In genomic region chr7:6889252-6889812, GRCh38 we compare ENCODE assay signal across 14 cellular contexts.
DNase-seq lines count a peak whose midpoint lies in the region; FAIRE-seq and TF ChIP-seq lines count a peak whose summit lies in the region.
"Had no signal": no experiment of that assay in that cellular context is flagged by ENCODE, and none has a peak within 500 bp of the region (broad histone marks: within the 10 kb centered on the region; RNA-seq: fewer than 3 reads in every experiment).

No MANE protein-coding gene starts in this region.

- peaks cover 6 to 7% of the 10 kb centered on the region in 2 experiments; a peak in 4 of 5 replicates for H3K9me3 Mint-ChIP-seq in H9
- H3K9me3 Mint-ChIP-seq: CD8-positive, alpha-beta memory T cell had no signal

- peak overlapping the region in 7 of 11 experiments; percentile 49 to 97 (median 77); a peak in 13 of 22 replicates for H3K27ac ChIP-seq in BLaER1 treated with 17β-estradiol and CSF1 and Interleukin-3, amounts not matched to agents 10 nM and 100 nM
- no peak overlapping the region for H3K27ac ChIP-seq in H9 (ENCODE audit: insufficient read length, low read depth, low read length)
- no peak overlapping the region for H3K27ac ChIP-seq in H1 (ENCODE audit: low read depth, low read length)
- no peak overlapping the region for H3K27ac ChIP-seq in trophoblast cell (ENCODE audit: low read depth, low read length)
- no peak overlapping the region for H3K27ac ChIP-seq in effector memory CD4-positive, alpha-beta T cell (ENCODE audit: insufficient read depth, low read length, poor library complexity, severe bottlenecking)

- H3K79me1 ChIP-seq in H9 (ENCODE audit: insufficient read depth, low read depth, low read length, poor library complexity, severe bottlenecking) (no peaks in the 10 kb centered on the region), H1 (ENCODE audit: low read depth, low read length) (no peaks in the 10 kb centered on the region), trophoblast cell (ENCODE audit: low read length) (no peaks in the 10 kb centered on the region)

- no peak for TF ChIP-seq POLR2A in H1 (IDR thresholded peaks at IDR 0.05; ENCODE audit: control extremely low read depth in 1 of 2, low read depth in 2 of 2, low read length in 2 of 2)

- H4K12ac ChIP-seq in trophoblast cell (ENCODE audit: low read depth, low read length) = no peak overlapping the region

- H3K4me1 ChIP-seq in BLaER1 treated with 17β-estradiol and CSF1 and Interleukin-3, amounts not matched to agents 10 nM and 100 nM = peaks cover 19 to 75% (median 62%) of the 10 kb centered on the region in 10 experiments
- H3K4me1 ChIP-seq in H9 (ENCODE audit: insufficient read depth, low read length) (no peaks in the 10 kb centered on the region), H1 (replicated peaks in 1 of 4; ENCODE audit: control insufficient read depth in 3 of 4, insufficient read depth in 4 of 4, low read length in 3 of 4) (no peaks in the 10 kb centered on the region), trophoblast cell (ENCODE audit: control insufficient read depth in 1 of 2, insufficient read depth in 2 of 2, low read length in 2 of 2) (no peaks in the 10 kb centered on the region)
- no peaks in the 10 kb centered on the region for H3K4me1 ChIP-seq in effector memory CD4-positive, alpha-beta T cell (ENCODE audit: control insufficient read depth, insufficient read depth, low read length, poor library complexity, severe bottlenecking)
- H3K4me1 ChIP-seq: BE2C, Caco-2 had no signal

- no peak overlapping the region for H2AFZ ChIP-seq in H9 (ENCODE audit: low read length)
- no peak overlapping the region for H2AFZ ChIP-seq in H1 (ENCODE audit: low read length)
- H2AFZ ChIP-seq in trophoblast cell (ENCODE audit: insufficient read depth, low read length, poor library complexity) = no peak overlapping the region

- H3K23me2 ChIP-seq in H9 (ENCODE audit: insufficient read length, low read depth, low read length, poor library complexity, severe bottlenecking) (no peaks in the 10 kb centered on the region), H1 (ENCODE audit: low read depth, low read length) (peaks cover 3% of the 10 kb centered on the region; the same call in 1 of the 2 replicates)

- H2AK5ac ChIP-seq in H9 (ENCODE audit: insufficient read length, low read length) (no peak overlapping the region), H1 (ENCODE audit: low read depth, low read length) (0 out of 2 replicates have a peak overlapping the region, but pooled peaks have one; percentile 75), trophoblast cell (ENCODE audit: low read length) (no peak overlapping the region)

- H3K23ac ChIP-seq in H9 (ENCODE audit: insufficient read length, low read depth, low read length) (no peak overlapping the region), H1 (ENCODE audit: insufficient read length) (no peak overlapping the region), trophoblast cell (ENCODE audit: low read length) (peak overlapping the region; percentile 34)

- H3K36me3 Mint-ChIP-seq in H9 (ENCODE audit: insufficient read depth in 1 of 3, low read depth in 3 of 3) = peaks cover 0 to 1% (median 0%) of the 10 kb centered on the region in 3 experiments; a peak in 1 of 7 replicates
- H3K36me3 Mint-ChIP-seq: CD8-positive, alpha-beta memory T cell had no signal

- H2BK120ac ChIP-seq in H9 (ENCODE audit: low read depth, low read length, poor library complexity, severe bottlenecking) (no peak overlapping the region), H1 (replicated peaks; ENCODE audit: low read depth, low read length) (no peak overlapping the region), trophoblast cell (ENCODE audit: insufficient read depth, low read length, poor library complexity) (no peak overlapping the region)

- DNase-seq in H9 = no peak
- DNase-seq in H1 (ENCODE audit: low read depth in 1 of 2, low spot score in 2 of 2) = no peak
- no peak for DNase-seq in trophoblast cell
- no peak for DNase-seq in effector memory CD4-positive, alpha-beta T cell
- no peak for DNase-seq in NCI-H2029 (lab: John Stamatoyannopoulos, UW)
- no peak for DNase-seq in retina
- DNase-seq: BE2C; Caco-2; CD8-positive, alpha-beta memory T cell; DND-41; GDM1; KBM-7 had no signal

- no peaks in the 10 kb centered on the region; the same call in 1 of the 2 replicates for H3K79me2 ChIP-seq in H9 (ENCODE audit: insufficient read depth, low read length)
- H3K79me2 ChIP-seq in H1 (ENCODE audit: control insufficient read depth in 1 of 2, insufficient read depth in 2 of 2, low read length in 2 of 2) = 0 out of 4 replicates have a peak, but pooled peaks cover 0 to 3% of the 10 kb centered on the region in 2 experiments
- H3K79me2 ChIP-seq in trophoblast cell (ENCODE audit: control insufficient read depth, insufficient read depth, low read length, poor library complexity) = no peaks in the 10 kb centered on the region

- H4K5ac ChIP-seq in H9 (ENCODE audit: insufficient read length, low read depth, low read length) = peak overlapping the region; percentile 15
- H4K5ac ChIP-seq in H1 (ENCODE audit: insufficient read length, low read depth, low read length) = no peak overlapping the region

- H2BK15ac ChIP-seq in H9 (ENCODE audit: low read depth, low read length) = no peak overlapping the region
- 0 out of 2 replicates have a peak overlapping the region, but pooled peaks have one; percentile 24 for H2BK15ac ChIP-seq in H1 (ENCODE audit: low read length)

- no peak for TF ChIP-seq EP300 in H1 (IDR thresholded peaks at IDR 0.05; ENCODE audit: borderline replicate concordance in 1 of 2, low read depth in 2 of 2, low read length in 2 of 2)

- H2BK5ac ChIP-seq in H9 (ENCODE audit: insufficient read length, low read length) (no peak overlapping the region), H1 (ENCODE audit: low read depth, low read length) (0 out of 2 replicates have a peak overlapping the region, but pooled peaks have one; percentile 24), trophoblast cell (ENCODE audit: low read depth, low read length, poor library complexity) (no peak overlapping the region)

- CTCF ChIA-PET in H1 (lab: Charles Lee; ENCODE audit: partially characterized antibody) = no interaction called here

- peaks cover 0 to 21% (median 10%) of the 10 kb centered on the region in 11 experiments; a peak in 11 of 22 replicates for H3K9me3 ChIP-seq in BLaER1 treated with 17β-estradiol and CSF1 and Interleukin-3, amounts not matched to agents 10 nM and 100 nM (replicated peaks in 1 of 11)
- H3K9me3 ChIP-seq in H9 (ENCODE audit: control insufficient read depth, low read depth, low read length) (no peaks in the 10 kb centered on the region), H1 (ENCODE audit: insufficient read depth in 2 of 2, low read depth in 1 of 2, low read length in 1 of 2) (no peaks in the 10 kb centered on the region), trophoblast cell (ENCODE audit: insufficient read depth, low read depth, low read length) (peaks cover 6% of the 10 kb centered on the region)
- no peaks in the 10 kb centered on the region for H3K9me3 ChIP-seq in effector memory CD4-positive, alpha-beta T cell (ENCODE audit: control insufficient read depth, low read length)
- H3K9me3 ChIP-seq: BE2C, Caco-2 had no signal

- no peak for TF ChIP-seq RAD21 in H1 (IDR thresholded peaks at IDR 0.05 in 1 of 2, conservative IDR thresholded peaks at IDR 0.05 in 1 of 2; ENCODE audit: low read depth in 2 of 2, low read length in 2 of 2)

- H3K27ac Mint-ChIP-seq in H9 = peak overlapping the region in 1 of 3 experiments; percentile 29; a peak in 1 of 7 replicates
- H3K27ac Mint-ChIP-seq: CD8-positive, alpha-beta memory T cell had no signal

- FAIRE-seq in H1 (lab: Jason Lieb, UNC) = no peak
- FAIRE-seq: A204.1 had no signal

- POLR2A ChIA-PET in H1 (lab: Charles Lee; ENCODE audit: partially characterized antibody) = no interaction called here

- H3T11ph ChIP-seq in H9 (ENCODE audit: low read length) = no peak overlapping the region

- H2BK12ac ChIP-seq in H9 (ENCODE audit: insufficient read length, low read depth, low read length) = no peak overlapping the region
- H2BK12ac ChIP-seq in H1 (ENCODE audit: low read depth, low read length) = peak overlapping the region; percentile 80; the same call in 1 of the 2 replicates
- H2BK12ac ChIP-seq in trophoblast cell (ENCODE audit: low read length) = no peak overlapping the region

- H3K27me3 Mint-ChIP-seq in H9 (ENCODE audit: low read depth) = peaks cover 5% of the 10 kb centered on the region; the same call in 1 of the 2 replicates

- no peaks in the 10 kb centered on the region for H4K20me1 ChIP-seq in BLaER1 treated with 17β-estradiol and CSF1 and Interleukin-3, amounts not matched to agents 10 nM and 100 nM
- no peaks in the 10 kb centered on the region for H4K20me1 ChIP-seq in H9 (ENCODE audit: control insufficient read depth, insufficient read depth, insufficient read length)
- H4K20me1 ChIP-seq in H1 (replicated peaks in 1 of 2; ENCODE audit: control insufficient read depth in 1 of 2, insufficient read depth in 2 of 2, low read length in 2 of 2) = peaks cover 0 to 4% of the 10 kb centered on the region in 2 experiments

- TF ChIP-seq CTCF in H9 (conservative IDR thresholded peaks at IDR 0.05) (no peak), H1 (IDR thresholded peaks at IDR 0.05; ENCODE audit: control extremely low read depth in 1 of 3, insufficient read depth in 1 of 3, low read depth in 1 of 3, low read length in 3 of 3) (no peak)

- no peaks in the 10 kb centered on the region for H3K27me3 ChIP-seq in BLaER1 treated with 17β-estradiol and CSF1 and Interleukin-3, amounts not matched to agents 10 nM and 100 nM
- H3K27me3 ChIP-seq in H9 (ENCODE audit: insufficient read depth, low read length) = no peaks in the 10 kb centered on the region
- H3K27me3 ChIP-seq in H1 (replicated peaks in 1 of 4; ENCODE audit: control insufficient read depth in 3 of 4, extremely low read depth in 1 of 4, insufficient read depth in 3 of 4, low read length in 3 of 4) = no peaks in the 10 kb centered on the region
- no peaks in the 10 kb centered on the region for H3K27me3 ChIP-seq in trophoblast cell (ENCODE audit: insufficient read depth, low read length)
- no peaks in the 10 kb centered on the region for H3K27me3 ChIP-seq in effector memory CD4-positive, alpha-beta T cell (replicated peaks; ENCODE audit: control insufficient read depth, insufficient read depth, low read length, poor library complexity, severe bottlenecking)
- H3K27me3 ChIP-seq: BE2C had no signal

- H3K4me3 Mint-ChIP-seq in H9 = no peak overlapping the region; a peak in 1 of 5 replicates
- H3K4me3 Mint-ChIP-seq: CD8-positive, alpha-beta memory T cell had no signal

- no peak overlapping the region for H3K56ac ChIP-seq in H9 (ENCODE audit: insufficient read length, low read depth, low read length)
- no peak overlapping the region for H3K56ac ChIP-seq in H1 (replicated peaks; ENCODE audit: insufficient read length, low read depth, low read length)

- no peak overlapping the region for H3K14ac ChIP-seq in H9 (ENCODE audit: insufficient read depth, low read length)
- no peak overlapping the region for H3K14ac ChIP-seq in H1 (ENCODE audit: insufficient read length)
- H3K14ac ChIP-seq in trophoblast cell (ENCODE audit: low read length) = no peak overlapping the region

- peaks cover 0 to 6% of the 10 kb centered on the region in 2 experiments; a peak in 1 of 4 replicates for H3K4me1 Mint-ChIP-seq in H9
- H3K4me1 Mint-ChIP-seq: CD8-positive, alpha-beta memory T cell had no signal

- H2BK20ac ChIP-seq in H9 (ENCODE audit: low read depth, low read length, poor library complexity, severe bottlenecking) (no peak overlapping the region), H1 (ENCODE audit: low read length) (no peak overlapping the region)

- H4K8ac ChIP-seq in H9 (replicated peaks; ENCODE audit: insufficient read length, low read depth, low read length) (peak overlapping the region; percentile 27), H1 (ENCODE audit: extremely low read depth, insufficient read depth, low read length) (no peak overlapping the region), trophoblast cell (ENCODE audit: low read depth, low read length) (no peak overlapping the region)

- H3K18ac ChIP-seq in H9 (ENCODE audit: insufficient read length, low read depth, low read length) (no peak overlapping the region), H1 (ENCODE audit: extremely low read depth, low read length) (peak overlapping the region; percentile 24; the same call in 1 of the 2 replicates), trophoblast cell (ENCODE audit: low read length) (no peak overlapping the region)

- peak overlapping the region in 2 of 11 experiments; percentile 26 to 80; a peak in 2 of 22 replicates for H3K9ac ChIP-seq in BLaER1 treated with 17β-estradiol and CSF1 and Interleukin-3, amounts not matched to agents 10 nM and 100 nM
- H3K9ac ChIP-seq in H9 (ENCODE audit: extremely low read depth, insufficient read length, low read length) (no peak overlapping the region), H1 (replicated peaks in 1 of 4; ENCODE audit: extremely low read depth in 1 of 4, low read depth in 3 of 4, low read length in 3 of 4) (peak overlapping the region in 1 of 4 experiments; percentile 18; a peak in 1 of 7 replicates), trophoblast cell (ENCODE audit: low read length) (peak overlapping the region; percentile 5)

- WGBS in H9 (ENCODE audit: extremely low coverage, insufficient read length, low lambda C conversion rate) = no CpG with 5 or more reads among the region's 8 CpGs
- 81% methylated on average over 7 of the region's 8 CpGs; no CpG with 5 or more reads in 1 of the 2 experiments for WGBS in H1 (ENCODE audit: extremely low coverage in 1 of 2, insufficient coverage in 1 of 2, insufficient read length in 1 of 2, insufficient replicate concordance in 2 of 2, low coverage in 1 of 2, low lambda C conversion rate in 2 of 2, missing lambda C conversion rate in 1 of 2), 2 experiments
- WGBS in trophoblast cell (ENCODE audit: extremely low coverage, insufficient coverage, insufficient read length) = no CpG with 5 or more reads among the region's 8 CpGs

- no peaks in the 10 kb centered on the region for H3K36me3 ChIP-seq in BLaER1 treated with 17β-estradiol and CSF1 and Interleukin-3, amounts not matched to agents 10 nM and 100 nM
- H3K36me3 ChIP-seq in H1 (ENCODE audit: control insufficient read depth in 2 of 4, insufficient read depth in 4 of 4, low read length in 3 of 4) = no peaks in the 10 kb centered on the region; a peak in 1 of 8 replicates
- no peaks in the 10 kb centered on the region for H3K36me3 ChIP-seq in trophoblast cell (ENCODE audit: control insufficient read depth in 1 of 2, insufficient read depth in 2 of 2, low read length in 2 of 2)
- H3K36me3 ChIP-seq in effector memory CD4-positive, alpha-beta T cell (ENCODE audit: control insufficient read depth, insufficient read depth, low read length) = no peaks in the 10 kb centered on the region
- H3K36me3 ChIP-seq: BE2C had no signal

- no peak overlapping the region for H3K4me3 ChIP-seq in BLaER1 treated with 17β-estradiol and CSF1 and Interleukin-3, amounts not matched to agents 10 nM and 100 nM
- H3K4me3 ChIP-seq in H1 (ENCODE audit: extremely low read depth in 1 of 4, insufficient read depth in 2 of 4, low read depth in 3 of 4, low read length in 4 of 4) (no peak overlapping the region), trophoblast cell (ENCODE audit: low read depth, low read length) (peak overlapping the region; percentile 67)
- no peak overlapping the region for H3K4me3 ChIP-seq in effector memory CD4-positive, alpha-beta T cell (ENCODE audit: insufficient read depth, low read depth, low read length, poor library complexity, severe bottlenecking)

- H3K4ac ChIP-seq in H9 (ENCODE audit: low read depth, low read length) (no peak overlapping the region), H1 (replicated peaks; ENCODE audit: insufficient read length, low read depth, low read length) (peak overlapping the region; percentile 53), trophoblast cell (ENCODE audit: low read depth, low read length) (no peak overlapping the region)

- H4K91ac ChIP-seq in H9 (ENCODE audit: insufficient read length, low read depth, low read length) (no peak overlapping the region), H1 (replicated peaks; ENCODE audit: insufficient read length, low read length) (no peak overlapping the region), trophoblast cell (ENCODE audit: low read depth, low read length) (no peak overlapping the region)

- H3K4me2 ChIP-seq in BLaER1 treated with 17β-estradiol and CSF1 and Interleukin-3, amounts not matched to agents 10 nM and 100 nM = peak overlapping the region; percentile 70 to 92 (median 84); a peak in 18 of 22 replicates
- H3K4me2 ChIP-seq in H9 (ENCODE audit: insufficient read depth, insufficient read length, low read length) (no peak overlapping the region), H1 (ENCODE audit: insufficient read depth in 1 of 2, low read depth in 2 of 2, low read length in 2 of 2) (no peak overlapping the region), trophoblast cell (ENCODE audit: low read length) (no peak overlapping the region)

Comparison
In these comparisons a context has a peak if more than half of its experiments do, and no peak if none do; other contexts are left out.
1. H3K27ac ChIP-seq: peak in BLaER1 treated with 17β-estradiol and CSF1 and Interleukin-3, amounts not matched to agents 10 nM and 100 nM (7 of 11); none in H9 (single experiment), H1 (single experiment), trophoblast cell (single experiment) and effector memory CD4-positive, alpha-beta T cell (single experiment).
2. H3K4me2 ChIP-seq: peak in BLaER1 treated with 17β-estradiol and CSF1 and Interleukin-3, amounts not matched to agents 10 nM and 100 nM (11 of 11); none in H9 (single experiment), H1 (0 of 2) and trophoblast cell (single experiment).